Comparison of ENCODE assay signal across 16 cellular contexts in genomic region chr2:227511955-227512354, GRCh38. TPM values are rescaled to one million over a fixed set of nuclear protein-coding genes. Genes with fewer than 3 reads are reported as not detected.
DNase-seq lines count a peak whose midpoint lies in the region; ATAC-seq, FAIRE-seq and TF ChIP-seq lines count a peak whose summit lies in the region.
"Had no signal": no experiment of that assay in that cellular context is flagged by ENCODE, and none has a peak within 500 bp of the region (broad histone marks: within the 10 kb centered on the region; RNA-seq: fewer than 3 reads in every experiment).

No MANE protein-coding gene starts in this region.

- no peak overlapping the region for H4K5ac ChIP-seq in H1 (ENCODE audit: insufficient read length, low read depth, low read length)

- H4K12ac ChIP-seq in trophoblast cell (ENCODE audit: low read depth, low read length): no peak overlapping the region

- H3K36me3 Mint-ChIP-seq in activated naive CD8-positive, alpha-beta T cell: peaks cover 5% of the 10 kb centered on the region
- peaks cover 20% of the 10 kb centered on the region for H3K36me3 Mint-ChIP-seq in activated naive CD8-positive, alpha-beta T cell treated with anti-CD3 and anti-CD28 coated beads, Interleukin-2, amount 50 U/mL, for 24 hours (ENCODE audit: low read depth)

- H2BK15ac ChIP-seq in H1 (ENCODE audit: low read length): no peak overlapping the region

- H2BK120ac ChIP-seq in H1 (replicated peaks; ENCODE audit: low read depth, low read length): no peak overlapping the region
- H2BK120ac ChIP-seq in trophoblast cell (ENCODE audit: insufficient read depth, low read length, poor library complexity): no peak overlapping the region

- H4K8ac ChIP-seq in H1 (ENCODE audit: extremely low read depth, insufficient read depth, low read length) (no peak overlapping the region), trophoblast cell (ENCODE audit: low read depth, low read length) (no peak overlapping the region)

- H3K79me2 ChIP-seq in H1 (ENCODE audit: control insufficient read depth in 1 of 2, insufficient read depth in 2 of 2, low read length in 2 of 2) (peaks cover 3 to 100% of the 10 kb centered on the region in 2 experiments; a peak in 3 of 4 replicates), trophoblast cell (ENCODE audit: control insufficient read depth, insufficient read depth, low read length, poor library complexity) (peaks cover 10% of the 10 kb centered on the region)

- H3K4ac ChIP-seq in H1 (replicated peaks; ENCODE audit: insufficient read length, low read depth, low read length) (no peak overlapping the region), trophoblast cell (ENCODE audit: low read depth, low read length) (peak overlapping the region; percentile 86)

- CTCF ChIA-PET in H1 (lab: Charles Lee; ENCODE audit: partially characterized antibody): interaction anchor here (0.9 to 2.1 kb wide), 2 partner anchors 11 to 105 kb away, joined by 3 to 7 read pairs; no protein-coding TSS in a partner anchor

- peaks cover 16 to 30% of the 10 kb centered on the region in 2 experiments for H4K20me1 ChIP-seq in H1 (replicated peaks in 1 of 2; ENCODE audit: control insufficient read depth in 1 of 2, insufficient read depth in 2 of 2, low read length in 2 of 2)

- intact Hi-C loops in body of pancreas (cut with DNase I): no loop called here

- H3K9ac ChIP-seq in H1 (replicated peaks in 1 of 4; ENCODE audit: extremely low read depth in 1 of 4, low read depth in 3 of 4, low read length in 3 of 4) (no peak overlapping the region), trophoblast cell (ENCODE audit: low read length) (no peak overlapping the region)

- no peak overlapping the region for H3K4me2 ChIP-seq in H1 (ENCODE audit: insufficient read depth in 1 of 2, low read depth in 2 of 2, low read length in 2 of 2)
- no peak overlapping the region for H3K4me2 ChIP-seq in trophoblast cell (ENCODE audit: low read length)

- H2BK5ac ChIP-seq in H1 (ENCODE audit: low read depth, low read length) (no peak overlapping the region), trophoblast cell (ENCODE audit: low read depth, low read length, poor library complexity) (no peak overlapping the region)

- H2BK12ac ChIP-seq in H1 (ENCODE audit: low read depth, low read length): no peak overlapping the region
- H2BK12ac ChIP-seq in trophoblast cell (ENCODE audit: low read length): no peak overlapping the region

- H3K27ac ChIP-seq in H1 (ENCODE audit: low read depth, low read length) (no peak overlapping the region), trophoblast cell (ENCODE audit: low read depth, low read length) (no peak overlapping the region), body of pancreas (no peak overlapping the region)

- peaks cover 2% of the 10 kb centered on the region; the same call in 1 of the 2 replicates for H3K23me2 ChIP-seq in H1 (ENCODE audit: low read depth, low read length)

- no peak for ATAC-seq in activated naive CD8-positive, alpha-beta T cell treated with anti-CD3 and anti-CD28 coated beads, Interleukin-2, amount 50 U/mL, for 24 hours
- ATAC-seq in body of pancreas (no peak), GM21447 (IDR thresholded peaks at IDR 0.05; ENCODE audit: unreplicated experiment) (no peak)
- ATAC-seq: HCT116, PC-3 had no signal

- TF ChIP-seq POLR2A in GM12891 (IDR thresholded peaks at IDR 0.05; ENCODE audit: low read depth, low read length) (no peak), H1 (IDR thresholded peaks at IDR 0.05; ENCODE audit: control extremely low read depth in 1 of 2, low read depth in 2 of 2, low read length in 2 of 2) (no peak), GM12892 (IDR thresholded peaks at IDR 0.05; ENCODE audit: low read depth, low read length) (no peak), body of pancreas (IDR thresholded peaks at IDR 0.05) (no peak)

- H3K79me1 ChIP-seq in H1 (ENCODE audit: low read depth, low read length): no peaks in the 10 kb centered on the region; the same call in 1 of the 2 replicates
- H3K79me1 ChIP-seq in trophoblast cell (ENCODE audit: low read length): peaks cover 5% of the 10 kb centered on the region

- 87% methylated on average over 3 of the region's 3 CpGs; no CpG with 5 or more reads in 1 of the 2 experiments for WGBS in H1 (ENCODE audit: extremely low coverage in 1 of 2, insufficient coverage in 1 of 2, insufficient read length in 1 of 2, insufficient replicate concordance in 2 of 2, low coverage in 1 of 2, low lambda C conversion rate in 2 of 2, missing lambda C conversion rate in 1 of 2), 2 experiments
- WGBS in trophoblast cell (ENCODE audit: extremely low coverage, insufficient coverage, insufficient read length): no CpG with 5 or more reads among the region's 3 CpGs
- 35 to 39% methylated on average over 3 of the region's 3 CpGs for WGBS in body of pancreas, 2 donors

- H3K9me3 ChIP-seq in H1 (ENCODE audit: insufficient read depth in 2 of 2, low read depth in 1 of 2, low read length in 1 of 2): no peaks in the 10 kb centered on the region
- no peaks in the 10 kb centered on the region for H3K9me3 ChIP-seq in trophoblast cell (ENCODE audit: insufficient read depth, low read depth, low read length)
- no peaks in the 10 kb centered on the region for H3K9me3 ChIP-seq in body of pancreas
- H3K9me3 ChIP-seq: Caco-2 had no signal

- H3K4me1 ChIP-seq in H1 (replicated peaks in 1 of 4; ENCODE audit: control insufficient read depth in 3 of 4, insufficient read depth in 4 of 4, low read length in 3 of 4): peaks cover 0 to 15% (median 5%) of the 10 kb centered on the region in 4 experiments; a peak in 4 of 7 replicates
- peaks cover 2 to 17% of the 10 kb centered on the region in 2 experiments for H3K4me1 ChIP-seq in trophoblast cell (ENCODE audit: control insufficient read depth in 1 of 2, insufficient read depth in 2 of 2, low read length in 2 of 2)
- H3K4me1 ChIP-seq in body of pancreas: peaks cover 46% of the 10 kb centered on the region

- H3K4me3 ChIP-seq in H1 (ENCODE audit: extremely low read depth in 1 of 4, insufficient read depth in 2 of 4, low read depth in 3 of 4, low read length in 4 of 4) (no peak overlapping the region), trophoblast cell (ENCODE audit: low read depth, low read length) (no peak overlapping the region), body of pancreas (no peak overlapping the region)

- H3K23ac ChIP-seq in H1 (ENCODE audit: insufficient read length): peak overlapping the region; percentile 17
- no peak overlapping the region for H3K23ac ChIP-seq in trophoblast cell (ENCODE audit: low read length)

- H2AK5ac ChIP-seq in H1 (ENCODE audit: low read depth, low read length): no peak overlapping the region
- H2AK5ac ChIP-seq in trophoblast cell (ENCODE audit: low read length): no peak overlapping the region

- POLR2A ChIA-PET in H1 (lab: Charles Lee; ENCODE audit: partially characterized antibody): no interaction called here

- H2AFZ ChIP-seq in H1 (ENCODE audit: low read length) (no peak overlapping the region), trophoblast cell (ENCODE audit: insufficient read depth, low read length, poor library complexity) (no peak overlapping the region)

- H4K91ac ChIP-seq in H1 (replicated peaks; ENCODE audit: insufficient read length, low read length): no peak overlapping the region
- no peak overlapping the region for H4K91ac ChIP-seq in trophoblast cell (ENCODE audit: low read depth, low read length)

- peaks cover 90% of the 10 kb centered on the region for H3K4me1 Mint-ChIP-seq in activated naive CD8-positive, alpha-beta T cell (ENCODE audit: low read depth)
- peaks cover 86% of the 10 kb centered on the region for H3K4me1 Mint-ChIP-seq in activated naive CD8-positive, alpha-beta T cell treated with anti-CD3 and anti-CD28 coated beads, Interleukin-2, amount 50 U/mL, for 24 hours

- peak overlapping the region; percentile 12 for H3K4me3 Mint-ChIP-seq in activated naive CD8-positive, alpha-beta T cell
- H3K4me3 Mint-ChIP-seq in activated naive CD8-positive, alpha-beta T cell treated with anti-CD3 and anti-CD28 coated beads, Interleukin-2, amount 50 U/mL, for 24 hours: no peak overlapping the region
- H3K4me3 Mint-ChIP-seq: CD14-positive monocyte had no signal

- no peak overlapping the region for H2BK20ac ChIP-seq in H1 (ENCODE audit: low read length)

- no peak for TF ChIP-seq EP300 in H1 (IDR thresholded peaks at IDR 0.05; ENCODE audit: borderline replicate concordance in 1 of 2, low read depth in 2 of 2, low read length in 2 of 2)

- H3K36me3 ChIP-seq in H1 (ENCODE audit: control insufficient read depth in 2 of 4, insufficient read depth in 4 of 4, low read length in 3 of 4) (no peaks in the 10 kb centered on the region), trophoblast cell (ENCODE audit: control insufficient read depth in 1 of 2, insufficient read depth in 2 of 2, low read length in 2 of 2) (peaks cover 0 to 2% of the 10 kb centered on the region in 2 experiments), body of pancreas (replicated peaks in 1 of 2; ENCODE audit: insufficient read depth in 1 of 2, low read depth in 2 of 2) (no peaks in the 10 kb centered on the region)

- no peak for DNase-seq in activated naive CD8-positive, alpha-beta T cell treated with anti-CD3 and anti-CD28 coated beads, Interleukin-2, amount 50 U/mL, for 24 hours
- DNase-seq in GM12891 (ENCODE audit: insufficient read length, low spot score) (no peak), H1 (ENCODE audit: low read depth in 1 of 2, low spot score in 2 of 2) (no peak), trophoblast cell (no peak), GM12892 (ENCODE audit: insufficient read length) (no peak), body of pancreas (no peak)
- DNase-seq: Caco-2, NCI-H1048, NCI-H1694, NCI-H345, PC-3 had no signal

- H3K18ac ChIP-seq in H1 (ENCODE audit: extremely low read depth, low read length) (no peak overlapping the region), trophoblast cell (ENCODE audit: low read length) (no peak overlapping the region)

- no peaks in the 10 kb centered on the region for H3K27me3 Mint-ChIP-seq in activated naive CD8-positive, alpha-beta T cell
- H3K27me3 Mint-ChIP-seq in activated naive CD8-positive, alpha-beta T cell treated with anti-CD3 and anti-CD28 coated beads, Interleukin-2, amount 50 U/mL, for 24 hours: no peaks in the 10 kb centered on the region

- no peak for TF ChIP-seq RAD21 in H1 (IDR thresholded peaks at IDR 0.05 in 1 of 2, conservative IDR thresholded peaks at IDR 0.05 in 1 of 2; ENCODE audit: low read depth in 2 of 2, low read length in 2 of 2)

- FAIRE-seq in GM12891 (lab: Jason Lieb, UNC) (peak; percentile 41), H1 (lab: Jason Lieb, UNC) (no peak), GM12892 (lab: Jason Lieb, UNC) (no peak)
- FAIRE-seq: A204.1 had no signal

- H3K9me3 Mint-ChIP-seq in activated naive CD8-positive, alpha-beta T cell (ENCODE audit: low read depth): no peaks in the 10 kb centered on the region
- no peaks in the 10 kb centered on the region for H3K9me3 Mint-ChIP-seq in activated naive CD8-positive, alpha-beta T cell treated with anti-CD3 and anti-CD28 coated beads, Interleukin-2, amount 50 U/mL, for 24 hours
- H3K9me3 Mint-ChIP-seq: CD14-positive monocyte had no signal

- no peak overlapping the region for H3K27ac Mint-ChIP-seq in activated naive CD8-positive, alpha-beta T cell
- H3K27ac Mint-ChIP-seq in activated naive CD8-positive, alpha-beta T cell treated with anti-CD3 and anti-CD28 coated beads, Interleukin-2, amount 50 U/mL, for 24 hours: no peak overlapping the region

- H3K27me3 ChIP-seq in H1 (replicated peaks in 1 of 4; ENCODE audit: control insufficient read depth in 3 of 4, extremely low read depth in 1 of 4, insufficient read depth in 3 of 4, low read length in 3 of 4): no peaks in the 10 kb centered on the region
- H3K27me3 ChIP-seq in trophoblast cell (ENCODE audit: insufficient read depth, low read length): no peaks in the 10 kb centered on the region
- H3K27me3 ChIP-seq in body of pancreas: no peaks in the 10 kb centered on the region

- no peak overlapping the region for H3K56ac ChIP-seq in H1 (replicated peaks; ENCODE audit: insufficient read length, low read depth, low read length)

- no peak for TF ChIP-seq CTCF in H1 (IDR thresholded peaks at IDR 0.05; ENCODE audit: control extremely low read depth in 1 of 3, insufficient read depth in 1 of 3, low read depth in 1 of 3, low read length in 3 of 3)
- TF ChIP-seq CTCF in body of pancreas (IDR thresholded peaks at IDR 0.05): no peak

- H3K14ac ChIP-seq in H1 (ENCODE audit: insufficient read length) (no peak overlapping the region), trophoblast cell (ENCODE audit: low read length) (no peak overlapping the region)

RNA-seq across cellular contexts. Expression of gene AGFG1, which starts 40.0 kb away (rescaled TPM):
- polyA plus RNA-seq in GM12891 (2012; ENCODE audit: low read depth, missing spikeins): 46.8 TPM
- 102 and 108 TPM in 2 replicates for total RNA-seq in H1 (2021; fragmentation: NEBNext Ultra II Directional; extraction: Animal tissue kit (Norgen Biotek cat#: 25700))
- 109 and 147 TPM in 2 replicates for polyA plus RNA-seq in H1 (2011; rRNA removed)
- 87.9 TPM for polyA plus RNA-seq in H1 (2011; cell fraction: cytosol; rRNA removed)
- polyA plus RNA-seq in H1 (2011; cell fraction: nucleus; rRNA removed): 90.4 TPM
- 56.7 to 74.7 TPM (median 65.8 TPM) in 4 replicates for polyA plus RNA-seq in H1 (2012, experiment 1 of 2)
- polyA plus RNA-seq in H1 (2012, experiment 2 of 2): 8.0 TPM
- polyA plus RNA-seq in H1 (2013, experiment 1 of 2): 46.4 TPM
- polyA plus RNA-seq in H1 (2013, experiment 2 of 2): 48.8 TPM
- 319 and 365 TPM in 2 replicates for polyA minus RNA-seq in H1 (2011; rRNA and poly(A)+ RNA removed)
- 106 TPM for polyA minus RNA-seq in H1 (2011; cell fraction: cytosol; rRNA and poly(A)+ RNA removed)
- 130 TPM for polyA minus RNA-seq in H1 (2011; cell fraction: nucleus; rRNA and poly(A)+ RNA removed)
- 95.7 and 100 TPM in 2 replicates for polyA plus RNA-seq in trophoblast cell (2013)
- 68.9 TPM for polyA plus RNA-seq in GM12892 (2012; ENCODE audit: missing spikeins)
- total RNA-seq in body of pancreas: 10 to 100 TPM; 10.2 to 16.1 TPM
